ENCODE assay signal across 2 cellular contexts in genomic region chr9:92501671-92502393, GRCh38.
TF ChIP-seq lines count a peak whose summit lies in the region.

No MANE protein-coding gene starts in this region.

TF ChIP-seq in HEK293, 187 proteins besides CTCF, POLR2A, EP300 and RAD21 (continued from another document):
- TF ChIP-seq, protein P1, sequence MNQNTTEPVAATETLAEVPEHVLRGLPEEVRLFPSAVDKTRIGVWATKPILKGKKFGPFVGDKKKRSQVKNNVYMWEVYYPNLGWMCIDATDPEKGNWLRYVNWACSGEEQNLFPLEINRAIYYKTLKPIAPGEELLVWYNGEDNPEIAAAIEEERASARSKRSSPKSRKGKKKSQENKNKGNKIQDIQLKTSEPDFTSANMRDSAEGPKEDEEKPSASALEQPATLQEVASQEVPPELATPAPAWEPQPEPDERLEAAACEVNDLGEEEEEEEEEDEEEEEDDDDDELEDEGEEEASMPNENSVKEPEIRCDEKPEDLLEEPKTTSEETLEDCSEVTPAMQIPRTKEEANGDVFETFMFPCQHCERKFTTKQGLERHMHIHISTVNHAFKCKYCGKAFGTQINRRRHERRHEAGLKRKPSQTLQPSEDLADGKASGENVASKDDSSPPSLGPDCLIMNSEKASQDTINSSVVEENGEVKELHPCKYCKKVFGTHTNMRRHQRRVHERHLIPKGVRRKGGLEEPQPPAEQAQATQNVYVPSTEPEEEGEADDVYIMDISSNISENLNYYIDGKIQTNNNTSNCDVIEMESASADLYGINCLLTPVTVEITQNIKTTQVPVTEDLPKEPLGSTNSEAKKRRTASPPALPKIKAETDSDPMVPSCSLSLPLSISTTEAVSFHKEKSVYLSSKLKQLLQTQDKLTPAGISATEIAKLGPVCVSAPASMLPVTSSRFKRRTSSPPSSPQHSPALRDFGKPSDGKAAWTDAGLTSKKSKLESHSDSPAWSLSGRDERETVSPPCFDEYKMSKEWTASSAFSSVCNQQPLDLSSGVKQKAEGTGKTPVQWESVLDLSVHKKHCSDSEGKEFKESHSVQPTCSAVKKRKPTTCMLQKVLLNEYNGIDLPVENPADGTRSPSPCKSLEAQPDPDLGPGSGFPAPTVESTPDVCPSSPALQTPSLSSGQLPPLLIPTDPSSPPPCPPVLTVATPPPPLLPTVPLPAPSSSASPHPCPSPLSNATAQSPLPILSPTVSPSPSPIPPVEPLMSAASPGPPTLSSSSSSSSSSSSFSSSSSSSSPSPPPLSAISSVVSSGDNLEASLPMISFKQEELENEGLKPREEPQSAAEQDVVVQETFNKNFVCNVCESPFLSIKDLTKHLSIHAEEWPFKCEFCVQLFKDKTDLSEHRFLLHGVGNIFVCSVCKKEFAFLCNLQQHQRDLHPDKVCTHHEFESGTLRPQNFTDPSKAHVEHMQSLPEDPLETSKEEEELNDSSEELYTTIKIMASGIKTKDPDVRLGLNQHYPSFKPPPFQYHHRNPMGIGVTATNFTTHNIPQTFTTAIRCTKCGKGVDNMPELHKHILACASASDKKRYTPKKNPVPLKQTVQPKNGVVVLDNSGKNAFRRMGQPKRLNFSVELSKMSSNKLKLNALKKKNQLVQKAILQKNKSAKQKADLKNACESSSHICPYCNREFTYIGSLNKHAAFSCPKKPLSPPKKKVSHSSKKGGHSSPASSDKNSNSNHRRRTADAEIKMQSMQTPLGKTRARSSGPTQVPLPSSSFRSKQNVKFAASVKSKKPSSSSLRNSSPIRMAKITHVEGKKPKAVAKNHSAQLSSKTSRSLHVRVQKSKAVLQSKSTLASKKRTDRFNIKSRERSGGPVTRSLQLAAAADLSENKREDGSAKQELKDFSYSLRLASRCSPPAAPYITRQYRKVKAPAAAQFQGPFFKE (tag by site-specific recombination; IDR thresholded peaks at IDR 0.05; ENCODE audit: borderline replicate concordance): no peak
- TF ChIP-seq ZFP69B (tag by site-specific recombination; IDR thresholded peaks at IDR 0.05) (no peak), ZNF211 (tag by site-specific recombination; IDR thresholded peaks at IDR 0.05; ENCODE audit: low read depth) (no peak), SP7 (tag by site-specific recombination; IDR thresholded peaks at IDR 0.05) (no peak), ZSCAN5A (tag by site-specific recombination; IDR thresholded peaks at IDR 0.05) (no peak), ZNF37A (tag by site-specific recombination; IDR thresholded peaks at IDR 0.05) (no peak)
TF ChIP-seq in HEK293: peak in this region for 0.

TF ChIP-seq in WTC11, 78 proteins besides CTCF, POLR2A, EP300 and RAD21 (continued from another document):
- no peak for TF ChIP-seq ARID4B (CRISPR knock-in tag; IDR thresholded peaks at IDR 0.05; ENCODE audit: borderline replicate concordance)
- TF ChIP-seq TEAD1 (CRISPR knock-in tag; IDR thresholded peaks at IDR 0.05): no peak
- no peak for TF ChIP-seq MXD4 (CRISPR knock-in tag; IDR thresholded peaks at IDR 0.05; ENCODE audit: borderline replicate concordance)
- TF ChIP-seq ZNF121 (CRISPR knock-in tag; IDR thresholded peaks at IDR 0.05): no peak
- no peak for TF ChIP-seq ZNF232 (CRISPR knock-in tag; IDR thresholded peaks at IDR 0.05)
- TF ChIP-seq SP1 (CRISPR knock-in tag; conservative IDR thresholded peaks at IDR 0.05): no peak
- TF ChIP-seq, protein P2, sequence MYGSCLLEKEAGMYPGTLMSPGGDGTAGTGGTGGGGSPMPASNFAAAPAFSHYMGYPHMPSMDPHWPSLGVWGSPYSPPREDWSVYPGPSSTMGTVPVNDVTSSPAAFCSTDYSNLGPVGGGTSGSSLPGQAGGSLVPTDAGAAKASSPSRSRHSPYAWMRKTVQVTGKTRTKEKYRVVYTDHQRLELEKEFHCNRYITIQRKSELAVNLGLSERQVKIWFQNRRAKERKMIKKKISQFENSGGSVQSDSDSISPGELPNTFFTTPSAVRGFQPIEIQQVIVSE (CRISPR knock-in tag; IDR thresholded peaks at IDR 0.05; ENCODE audit: borderline replicate concordance): no peak
